8 cellular contexts compared by ENCODE assay signal in the genomic region with DNA sequence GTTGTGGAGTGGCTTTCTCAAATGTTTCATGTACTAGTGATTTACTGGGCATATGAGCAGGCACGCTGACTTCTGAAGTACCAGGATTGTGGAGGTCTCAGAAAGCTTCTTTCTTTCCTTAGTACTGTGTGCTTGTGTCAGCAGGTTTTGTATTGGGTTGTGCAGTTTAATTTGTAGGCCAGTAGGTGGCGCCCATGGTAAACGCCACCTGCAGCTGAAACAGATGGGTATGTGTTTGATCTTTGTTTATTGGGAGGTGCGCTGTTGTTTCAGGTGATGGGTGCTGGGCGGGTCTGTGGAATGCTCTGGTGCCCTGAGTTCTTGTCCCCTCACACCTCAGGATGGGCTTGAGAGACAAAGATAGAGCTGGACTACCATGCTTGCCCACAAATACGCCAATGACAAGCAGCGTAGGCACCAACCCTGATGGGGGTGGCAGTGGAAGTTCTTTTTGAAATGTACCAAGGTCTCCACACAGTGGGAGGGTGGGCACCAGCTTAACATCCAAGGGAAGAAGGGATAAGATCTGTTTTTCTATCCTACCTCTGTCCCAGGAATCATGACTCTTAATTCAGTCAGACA.
DNase-seq lines count a peak whose midpoint lies in the region; TF ChIP-seq lines count a peak whose summit lies in the region.

No MANE protein-coding gene starts in this region.

- H3K27ac ChIP-seq in SK-N-SH (ENCODE audit: low read depth in 2 of 2, low read length in 1 of 2) (no peak overlapping the region), spleen (no peak overlapping the region)

- H3K4me3 ChIP-seq in SK-N-SH (ENCODE audit: low read depth in 2 of 2, low read length in 1 of 2) (no peak overlapping the region; a peak in 1 of 4 replicates), foreskin fibroblast (ENCODE audit: low read depth in 1 of 2, low read length in 2 of 2) (no peak overlapping the region), spleen (no peak overlapping the region)

- H3K27me3 ChIP-seq in SK-N-SH (ENCODE audit: insufficient read depth) (no peaks in the 10 kb centered on the region), spleen (replicated peaks in 1 of 7) (no peaks in the 10 kb centered on the region)

- CTCF ChIA-PET in SK-N-SH (lab: Yijun Ruan, JAX): interaction anchor here (0.6 to 3.6 kb wide), 32 partner anchors 9 to 889 kb away, joined by 3 to 18 read pairs (median 4); no protein-coding TSS in a partner anchor

- 29% methylated on average over 7 of the region's 7 CpGs for WGBS in SK-N-SH (ENCODE audit: low lambda C conversion rate)
- WGBS in spleen, 5 donors: 29 to 40% (median 32%) methylated on average over 6 to 7 of the region's 7 CpGs

- TF ChIP-seq RAD21 in SK-N-SH (IDR thresholded peaks at IDR 0.05; ENCODE audit: low read length): peak; percentile 77

- no peaks in the 10 kb centered on the region for H3K9me2 ChIP-seq in SK-N-SH

- no peak overlapping the region for H3K9ac ChIP-seq in SK-N-SH

- intact Hi-C loops in spleen (cut with DNase I; ENCODE audit: low total_unique reads): no loop called here

- H3F3A ChIP-seq in SK-N-SH (replicated peaks; ENCODE audit: insufficient read depth): no peaks in the 10 kb centered on the region

- no peak for TF ChIP-seq POLR2A in spleen (IDR thresholded peaks at IDR 0.05)

- no peaks in the 10 kb centered on the region for H3K79me2 ChIP-seq in SK-N-SH (ENCODE audit: insufficient read depth)

- H3K4me2 ChIP-seq in SK-N-SH: no peak overlapping the region

- H4K20me1 ChIP-seq in SK-N-SH (ENCODE audit: insufficient read depth): no peaks in the 10 kb centered on the region

- peaks cover 0 to 5% of the 10 kb centered on the region in 2 experiments; a peak in 1 of 4 replicates for H3K4me1 ChIP-seq in SK-N-SH (ENCODE audit: control insufficient read depth in 1 of 2, insufficient read depth in 2 of 2, low read depth in 1 of 2, low read length in 1 of 2)
- H3K4me1 ChIP-seq in spleen: no peaks in the 10 kb centered on the region

- H3K9me3 ChIP-seq in SK-N-SH (no peaks in the 10 kb centered on the region), spleen (no peaks in the 10 kb centered on the region)

- TF ChIP-seq CTCF in LNCAP (IDR thresholded peaks at IDR 0.05): peak; percentile 62
- TF ChIP-seq CTCF in SK-N-SH (IDR thresholded peaks at IDR 0.05): peak; percentile 90
- peak; percentile 49 for TF ChIP-seq CTCF in foreskin fibroblast (IDR thresholded peaks at IDR 0.05; ENCODE audit: low read depth, low read length)
- peak in 6 of 11 experiments; percentile 28 to 60 (median 52) for TF ChIP-seq CTCF in spleen (IDR thresholded peaks at IDR 0.05 in 8 of 11, conservative IDR thresholded peaks at IDR 0.05 in 3 of 11)

- POLR2A ChIA-PET in SK-N-SH (lab: Yijun Ruan, JAX): no interaction called here

- TF ChIP-seq EP300 in SK-N-SH (IDR thresholded peaks at IDR 0.05; ENCODE audit: borderline replicate concordance in 1 of 2, low read depth in 1 of 2, low read length in 1 of 2): no peak

- H3K36me3 ChIP-seq in SK-N-SH (replicated peaks in 1 of 2; ENCODE audit: control insufficient read depth in 1 of 2, insufficient read depth in 2 of 2, low read length in 1 of 2) (no peaks in the 10 kb centered on the region), spleen (no peaks in the 10 kb centered on the region)

- H2AFZ ChIP-seq in SK-N-SH (ENCODE audit: low read depth): 0 out of 2 replicates have a peak overlapping the region, but pooled peaks have one; percentile 10

- DNase-seq in A172 (ENCODE audit: low spot score): peak; percentile 2
- peak; percentile 0 for DNase-seq in GM04503 (ENCODE audit: low read depth)
- DNase-seq in H4 (ENCODE audit: low spot score): peak; percentile 3
- DNase-seq in SK-N-SH: peak; percentile 30
- peak; percentile 5 to 58 for DNase-seq in foreskin fibroblast
- DNase-seq in spleen: no peak
- no peak for DNase-seq in MV-4-11 (lab: John Stamatoyannopoulos, UW)

TF ChIP-seq in SK-N-SH, 30 proteins besides CTCF, POLR2A, EP300 and RAD21:
- TF ChIP-seq, protein P1, sequence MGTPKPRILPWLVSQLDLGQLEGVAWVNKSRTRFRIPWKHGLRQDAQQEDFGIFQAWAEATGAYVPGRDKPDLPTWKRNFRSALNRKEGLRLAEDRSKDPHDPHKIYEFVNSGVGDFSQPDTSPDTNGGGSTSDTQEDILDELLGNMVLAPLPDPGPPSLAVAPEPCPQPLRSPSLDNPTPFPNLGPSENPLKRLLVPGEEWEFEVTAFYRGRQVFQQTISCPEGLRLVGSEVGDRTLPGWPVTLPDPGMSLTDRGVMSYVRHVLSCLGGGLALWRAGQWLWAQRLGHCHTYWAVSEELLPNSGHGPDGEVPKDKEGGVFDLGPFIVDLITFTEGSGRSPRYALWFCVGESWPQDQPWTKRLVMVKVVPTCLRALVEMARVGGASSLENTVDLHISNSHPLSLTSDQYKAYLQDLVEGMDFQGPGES (IDR thresholded peaks at IDR 0.05; ENCODE audit: low read depth, low read length): no peak
- TF ChIP-seq SMC3 (IDR thresholded peaks at IDR 0.05; ENCODE audit: low read depth, low read length) (peak; percentile 50), JUND (IDR thresholded peaks at IDR 0.05) (no peak), TCF12 (IDR thresholded peaks at IDR 0.05) (no peak), RFX5 (IDR thresholded peaks at IDR 0.05; ENCODE audit: low read length) (no peak), GATA2 (CRISPR knock-in tag; IDR thresholded peaks at IDR 0.05) (no peak), ELF1 (IDR thresholded peaks at IDR 0.05) (no peak), MEF2A (IDR thresholded peaks at IDR 0.05; ENCODE audit: borderline replicate concordance, low read depth) (no peak)
- TF ChIP-seq, protein P2, sequence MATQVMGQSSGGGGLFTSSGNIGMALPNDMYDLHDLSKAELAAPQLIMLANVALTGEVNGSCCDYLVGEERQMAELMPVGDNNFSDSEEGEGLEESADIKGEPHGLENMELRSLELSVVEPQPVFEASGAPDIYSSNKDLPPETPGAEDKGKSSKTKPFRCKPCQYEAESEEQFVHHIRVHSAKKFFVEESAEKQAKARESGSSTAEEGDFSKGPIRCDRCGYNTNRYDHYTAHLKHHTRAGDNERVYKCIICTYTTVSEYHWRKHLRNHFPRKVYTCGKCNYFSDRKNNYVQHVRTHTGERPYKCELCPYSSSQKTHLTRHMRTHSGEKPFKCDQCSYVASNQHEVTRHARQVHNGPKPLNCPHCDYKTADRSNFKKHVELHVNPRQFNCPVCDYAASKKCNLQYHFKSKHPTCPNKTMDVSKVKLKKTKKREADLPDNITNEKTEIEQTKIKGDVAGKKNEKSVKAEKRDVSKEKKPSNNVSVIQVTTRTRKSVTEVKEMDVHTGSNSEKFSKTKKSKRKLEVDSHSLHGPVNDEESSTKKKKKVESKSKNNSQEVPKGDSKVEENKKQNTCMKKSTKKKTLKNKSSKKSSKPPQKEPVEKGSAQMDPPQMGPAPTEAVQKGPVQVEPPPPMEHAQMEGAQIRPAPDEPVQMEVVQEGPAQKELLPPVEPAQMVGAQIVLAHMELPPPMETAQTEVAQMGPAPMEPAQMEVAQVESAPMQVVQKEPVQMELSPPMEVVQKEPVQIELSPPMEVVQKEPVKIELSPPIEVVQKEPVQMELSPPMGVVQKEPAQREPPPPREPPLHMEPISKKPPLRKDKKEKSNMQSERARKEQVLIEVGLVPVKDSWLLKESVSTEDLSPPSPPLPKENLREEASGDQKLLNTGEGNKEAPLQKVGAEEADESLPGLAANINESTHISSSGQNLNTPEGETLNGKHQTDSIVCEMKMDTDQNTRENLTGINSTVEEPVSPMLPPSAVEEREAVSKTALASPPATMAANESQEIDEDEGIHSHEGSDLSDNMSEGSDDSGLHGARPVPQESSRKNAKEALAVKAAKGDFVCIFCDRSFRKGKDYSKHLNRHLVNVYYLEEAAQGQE (IDR thresholded peaks at IDR 0.05; ENCODE audit: low read depth, low read length): no peak

Comparison
In these comparisons a context has a peak if more than half of its experiments do, and no peak if none do; other contexts are left out.
1. DNase-seq: peak in A172 (single experiment), GM04503 (single experiment), H4 (single experiment), SK-N-SH (single experiment) and foreskin fibroblast (2 of 2); none in spleen (single experiment) and MV-4-11 (single experiment).
2. Peak in every context shown above with its lines, with median percentiles within 50 percentile points of each other: CTCF ChIP-seq.